ENCODE assay signal across 19 cellular contexts in the genomic region with DNA sequence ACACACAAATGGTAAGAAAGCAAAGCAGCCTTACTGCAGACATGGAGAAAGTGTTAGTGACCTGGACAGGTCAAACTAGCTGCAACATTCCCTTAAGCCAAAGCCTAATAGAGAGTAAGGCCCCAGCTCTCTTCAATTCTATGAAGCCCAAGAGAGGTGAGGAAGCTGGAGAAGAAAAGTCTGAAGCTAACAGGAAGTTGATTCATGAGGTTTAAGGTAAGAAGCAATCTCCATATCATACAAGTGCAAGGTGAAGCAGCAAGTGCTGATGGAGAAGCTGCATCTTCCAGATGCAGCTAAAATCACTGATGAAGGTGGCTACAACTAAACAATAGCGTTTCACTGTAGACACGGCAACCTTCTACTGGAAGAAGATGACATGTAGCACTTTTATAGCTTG.
"Had no signal": no experiment of that assay in that cellular context is flagged by ENCODE, and none has a peak within 500 bp of the region (broad histone marks: within the 10 kb centered on the region; RNA-seq: fewer than 3 reads in every experiment).

No MANE protein-coding gene starts in this region.

- H3K27me3 Mint-ChIP-seq: brain; stimulated activated naive CD8-positive, alpha-beta T cell treated with anti-CD3 and anti-CD28 coated beads, Interleukin-15, amount 100 ng/mL, for 72 hours had no signal

- H3K4me3 Mint-ChIP-seq: brain; neural crest cell; stimulated activated naive CD8-positive, alpha-beta T cell treated with anti-CD3 and anti-CD28 coated beads, Interleukin-15, amount 100 ng/mL, for 72 hours had no signal

- H2AFZ ChIP-seq: parathyroid adenoma had no signal

- ATAC-seq: left lobe of liver; mucosa of descending colon; stimulated activated naive CD8-positive, alpha-beta T cell treated with anti-CD3 and anti-CD28 coated beads, Interleukin-15, amount 100 ng/mL, for 72 hours had no signal

- DNase-seq: activated T-cell treated with anti-CD3 and anti-CD28 coated beads, Interleukin-2, amount 50 U/mL, for 1 hour; cerebellar nuclear complex; dorsolateral prefrontal cortex; foreskin fibroblast; glutamatergic neuron; mucosa of descending colon; retina; stimulated activated CD4-positive, alpha-beta T cell treated with anti-CD3 and anti-CD28 coated beads, Interleukin-4, amount 100 ng/mL, for 4 hours; stimulated activated naive CD8-positive, alpha-beta T cell treated with anti-CD3 and anti-CD28 coated beads, Interleukin-15, amount 100 ng/mL, for 72 hours; SW 1271; T-helper 9 cell; testis; uterus had no signal

- H3K9me3 ChIP-seq: esophagus muscularis mucosa, mucosa of descending colon, SJSA1, testis, uterus had no signal

- H3K36me3 ChIP-seq: esophagus muscularis mucosa, uterus had no signal

- H3K27ac Mint-ChIP-seq: brain had no signal

- H3K27me3 ChIP-seq: dorsolateral prefrontal cortex, esophagus muscularis mucosa, SJSA1, testis, uterus had no signal

- H3K4me3 ChIP-seq: dorsolateral prefrontal cortex, esophagus muscularis mucosa, mucosa of descending colon, SJSA1, testis, uterus had no signal

- H3K9ac ChIP-seq: parathyroid adenoma had no signal

- H3K27ac ChIP-seq: dorsolateral prefrontal cortex, parathyroid adenoma, SJSA1, testis, uterus had no signal
